26 cellular contexts compared by ENCODE assay signal in genomic region chr13:70490320-70490935, GRCh38.
DNase-seq lines count a peak whose midpoint lies in the region; ATAC-seq, FAIRE-seq and TF ChIP-seq lines count a peak whose summit lies in the region.
"Had no signal": no experiment of that assay in that cellular context is flagged by ENCODE, and none has a peak within 500 bp of the region (broad histone marks: within the 10 kb centered on the region; RNA-seq: fewer than 3 reads in every experiment).

No MANE protein-coding gene starts in this region.

- H3K4me1 ChIP-seq in K562 (replicated peaks in 1 of 2; ENCODE audit: control insufficient read depth in 2 of 2, insufficient read depth in 2 of 2, low read length in 2 of 2) = no peaks in the 10 kb centered on the region
- no peaks in the 10 kb centered on the region for H3K4me1 ChIP-seq in mesendoderm (ENCODE audit: control insufficient read depth, low read depth, low read length)
- H3K4me1 ChIP-seq: BE2C; BLaER1 treated with 17β-estradiol and CSF1 and Interleukin-3, amounts not matched to agents 10 nM and 100 nM had no signal

- peak; percentile 5 for DNase-seq in stimulated activated naive CD8-positive, alpha-beta T cell treated with anti-CD3 and anti-CD28 coated beads, Interleukin-15, Interleukin-2, amounts not matched to agents 100 U/mL and 50 U/mL, for 24 hours
- DNase-seq in stimulated activated naive CD8-positive, alpha-beta T cell treated with anti-CD3 and anti-CD28 coated beads, Interleukin-15, amount 100 ng/mL, for 72 hours = no peak
- DNase-seq in K562 (ENCODE audit: extremely low read depth in 1 of 4, low spot score in 3 of 4) (no peak), mesendoderm (peak; percentile 19), ureter (ENCODE audit: low spot score) (no peak)
- DNase-seq: ACHN; AML-193; BE2C; CD4-positive, alpha-beta T cell; CD8-positive, alpha-beta memory T cell; DMS 273 treated with DMSO at 0.1 percent for 48 hours; DMS79; EL; GDM1; GM23248; H7; HCEC 1CT had no signal

- H3K27ac ChIP-seq in K562 (ENCODE audit: extremely low read depth, low read depth, low read length) (no peak overlapping the region), mesendoderm (ENCODE audit: low read depth, low read length) (no peak overlapping the region)
- H3K27ac ChIP-seq: 22Rv1; BLaER1 treated with 17β-estradiol and CSF1 and Interleukin-3, amounts not matched to agents 10 nM and 100 nM; GM23248 had no signal

- no peak overlapping the region for H3K18ac ChIP-seq in mesendoderm (ENCODE audit: low read length)

- peaks cover 11 to 21% of the 10 kb centered on the region in 2 donors for H3K9me3 Mint-ChIP-seq in stimulated activated naive CD8-positive, alpha-beta T cell treated with anti-CD3 and anti-CD28 coated beads, Interleukin-15, amount 100 ng/mL, for 72 hours

- in situ Hi-C loops in K562 (cut with MboI) = no loop called here

- no peak for ATAC-seq in stimulated activated naive CD8-positive, alpha-beta T cell treated with anti-CD3 and anti-CD28 coated beads, Interleukin-15, Interleukin-2, amounts not matched to agents 100 U/mL and 50 U/mL, for 24 hours
- ATAC-seq in stimulated activated naive CD8-positive, alpha-beta T cell treated with anti-CD3 and anti-CD28 coated beads, Interleukin-15, amount 100 ng/mL, for 72 hours = no peak
- ATAC-seq in K562 = no peak
- no peak for ATAC-seq in HG03095 (IDR thresholded peaks at IDR 0.05; ENCODE audit: unreplicated experiment)
- no peak for ATAC-seq in GM19452 (IDR thresholded peaks at IDR 0.05; ENCODE audit: unreplicated experiment)
- ATAC-seq: GM12878 had no signal

- H2AK5ac ChIP-seq in mesendoderm (ENCODE audit: low read length) = no peak overlapping the region

- H2BK15ac ChIP-seq in mesendoderm (replicated peaks; ENCODE audit: low read depth) = no peak overlapping the region

- H3K4me2 ChIP-seq in K562 (ENCODE audit: insufficient read depth, low read length) = no peak overlapping the region
- H3K4me2 ChIP-seq in mesendoderm (ENCODE audit: low read length) = no peak overlapping the region
- H3K4me2 ChIP-seq: BLaER1 treated with 17β-estradiol and CSF1 and Interleukin-3, amounts not matched to agents 10 nM and 100 nM had no signal

- no peaks in the 10 kb centered on the region for H3K9me1 ChIP-seq in K562 (ENCODE audit: control insufficient read depth, insufficient read depth, low read length)

- TF ChIP-seq CTCF in K562 (IDR thresholded peaks at IDR 0.05 in 2 of 3, conservative IDR thresholded peaks at IDR 0.05 in 1 of 3; ENCODE audit: insufficient read depth in 2 of 3, low read depth in 1 of 3, low read length in 3 of 3) = no peak

- CTCF ChIA-PET in K562 (lab: Yijun Ruan, JAX; ENCODE audit: low intra/inter-chr PET ratio) = no interaction called here

- no peak for FAIRE-seq in K562 (lab: Jason Lieb, UNC)
- FAIRE-seq: A204.1, D721Med, GM12878, H1 had no signal

- no TSS peak for BruUV-seq in K562 (replicated peaks; lab: Mats Ljungman, UMichigan)

- H3K27me3 ChIP-seq in K562 (ENCODE audit: control insufficient read depth in 2 of 2, insufficient read depth in 2 of 2, low read length in 2 of 2) (no peaks in the 10 kb centered on the region), mesendoderm (ENCODE audit: insufficient read depth, low read length, poor library complexity) (no peaks in the 10 kb centered on the region)
- H3K27me3 ChIP-seq: BE2C; BLaER1 treated with 17β-estradiol and CSF1 and Interleukin-3, amounts not matched to agents 10 nM and 100 nM had no signal

- H3K79me2 ChIP-seq in K562 (ENCODE audit: control insufficient read depth, insufficient read depth, low read length) (no peaks in the 10 kb centered on the region), mesendoderm (ENCODE audit: control insufficient read depth, insufficient read depth, low read length) (no peaks in the 10 kb centered on the region)

- no peaks in the 10 kb centered on the region for H3K4me1 Mint-ChIP-seq in stimulated activated naive CD8-positive, alpha-beta T cell treated with anti-CD3 and anti-CD28 coated beads, Interleukin-15, amount 100 ng/mL, for 72 hours
- H3K4me1 Mint-ChIP-seq: CD14-positive monocyte; CD8-positive, alpha-beta memory T cell had no signal

- H3K36me3 ChIP-seq in K562 (ENCODE audit: control insufficient read depth, insufficient read depth, low read length) (no peaks in the 10 kb centered on the region), mesendoderm (ENCODE audit: control insufficient read depth, insufficient read depth, low read length) (no peaks in the 10 kb centered on the region)
- H3K36me3 ChIP-seq: BE2C; BLaER1 treated with 17β-estradiol and CSF1 and Interleukin-3, amounts not matched to agents 10 nM and 100 nM had no signal

- H3K23ac ChIP-seq in mesendoderm (ENCODE audit: low read length) = no peak overlapping the region

- no peak overlapping the region for H3K27ac Mint-ChIP-seq in stimulated activated naive CD8-positive, alpha-beta T cell treated with anti-CD3 and anti-CD28 coated beads, Interleukin-15, amount 100 ng/mL, for 72 hours
- H3K27ac Mint-ChIP-seq: CD14-positive monocyte; CD4-positive, alpha-beta T cell; CD8-positive, alpha-beta memory T cell had no signal

- no peaks in the 10 kb centered on the region for H3K79me1 ChIP-seq in mesendoderm (ENCODE audit: low read length)

- no peak for TF ChIP-seq RAD21 in K562 (CRISPR knock-in tag; conservative IDR thresholded peaks at IDR 0.05 in 1 of 2, IDR thresholded peaks at IDR 0.05 in 1 of 2)

- H3K27me3 Mint-ChIP-seq in stimulated activated naive CD8-positive, alpha-beta T cell treated with anti-CD3 and anti-CD28 coated beads, Interleukin-15, amount 100 ng/mL, for 72 hours = no peaks in the 10 kb centered on the region
- H3K27me3 Mint-ChIP-seq: CD4-positive, alpha-beta T cell; CD8-positive, alpha-beta memory T cell had no signal

- no peak overlapping the region for H2BK5ac ChIP-seq in mesendoderm (ENCODE audit: low read length)

- H3K9me3 ChIP-seq in K562 (replicated peaks; ENCODE audit: control insufficient read depth, insufficient read depth, low read depth, low read length) = no peaks in the 10 kb centered on the region

- TF ChIP-seq POLR2A in K562 (conservative IDR thresholded peaks at IDR 0.05) = no peak

- H3K4me3 ChIP-seq in K562 (no peak overlapping the region), mesendoderm (ENCODE audit: low read length) (no peak overlapping the region)
- H3K4me3 ChIP-seq: BLaER1 treated with 17β-estradiol and CSF1 and Interleukin-3, amounts not matched to agents 10 nM and 100 nM; GM12878; GM23248 had no signal

- POLR2A ChIA-PET in K562 (lab: Yijun Ruan, JAX) = no interaction called here

- H2BK120ac ChIP-seq in mesendoderm (ENCODE audit: low read depth, low read length) = no peak overlapping the region

- H2AFZ ChIP-seq in K562 (ENCODE audit: low read depth, low read length) = no peak overlapping the region
- H2AFZ ChIP-seq: GM23248 had no signal

- no peak overlapping the region for H3K56ac ChIP-seq in mesendoderm (ENCODE audit: low read length)

- no peak overlapping the region for H4K5ac ChIP-seq in mesendoderm (ENCODE audit: low read length)

- H4K8ac ChIP-seq in mesendoderm (ENCODE audit: low read depth, low read length) = no peak overlapping the region

- intact Hi-C loops in K562 (cut with micrococcal nuclease) = no loop called here

- no peak overlapping the region for H3K9ac ChIP-seq in K562 (ENCODE audit: insufficient read depth in 1 of 2, low read depth in 2 of 2, low read length in 2 of 2)
- H3K9ac ChIP-seq in mesendoderm (ENCODE audit: low read length) = no peak overlapping the region
- H3K9ac ChIP-seq: BLaER1 treated with 17β-estradiol and CSF1 and Interleukin-3, amounts not matched to agents 10 nM and 100 nM; GM23248 had no signal

- no peaks in the 10 kb centered on the region for H4K20me1 ChIP-seq in K562 (replicated peaks; ENCODE audit: control insufficient read depth, insufficient read depth, low read length)
- H4K20me1 ChIP-seq: BLaER1 treated with 17β-estradiol and CSF1 and Interleukin-3, amounts not matched to agents 10 nM and 100 nM had no signal

- H3K4me3 Mint-ChIP-seq in stimulated activated naive CD8-positive, alpha-beta T cell treated with anti-CD3 and anti-CD28 coated beads, Interleukin-15, amount 100 ng/mL, for 72 hours = no peak overlapping the region
- H3K4me3 Mint-ChIP-seq: CD14-positive monocyte; CD4-positive, alpha-beta T cell; CD8-positive, alpha-beta memory T cell had no signal

- WGBS in K562 (ENCODE audit: insufficient coverage, low coverage, missing lambda C conversion rate) = 0% methylated on average over 2 of the region's 2 CpGs
- no CpG with 5 or more reads among the region's 2 CpGs for WGBS in mesendoderm (ENCODE audit: extremely low coverage, insufficient coverage, low lambda C conversion rate)

- no peak for TF ChIP-seq EP300 in K562 (IDR thresholded peaks at IDR 0.05; ENCODE audit: low read length)

- no peak overlapping the region for H3K4ac ChIP-seq in mesendoderm (ENCODE audit: low read depth, low read length)

TF ChIP-seq in K562, 482 proteins besides CTCF, POLR2A, EP300 and RAD21:
- peak; percentile 63 for TF ChIP-seq ZFP36 (IDR thresholded peaks at IDR 0.05; ENCODE audit: low read depth, low read length, partially characterized antibody)
- TF ChIP-seq CHD1 (IDR thresholded peaks at IDR 0.05; ENCODE audit: low read length) = no peak

Comparison
In these comparisons a context has a peak if more than half of its experiments do, and no peak if none do; other contexts are left out.
1. DNase-seq: peak in stimulated activated naive CD8-positive, alpha-beta T cell treated with anti-CD3 and anti-CD28 coated beads, Interleukin-15, Interleukin-2, amounts not matched to agents 100 U/mL and 50 U/mL, for 24 hours (single experiment) and mesendoderm (single experiment); none in stimulated activated naive CD8-positive, alpha-beta T cell treated with anti-CD3 and anti-CD28 coated beads, Interleukin-15, amount 100 ng/mL, for 72 hours (0 of 2), K562 (0 of 4) and ureter (single experiment).